In genomic region chr17:74455025-74455585, GRCh38 we compare ENCODE assay signal across 11 cellular contexts. TPM values are rescaled to one million over a fixed set of nuclear protein-coding genes. Genes with fewer than 3 reads are reported as not detected.
DNase-seq lines count a peak whose midpoint lies in the region; ATAC-seq and TF ChIP-seq lines count a peak whose summit lies in the region.
"Had no signal": no experiment of that assay in that cellular context is flagged by ENCODE, and none has a peak within 500 bp of the region (broad histone marks: within the 10 kb centered on the region; RNA-seq: fewer than 3 reads in every experiment).

No MANE protein-coding gene starts in this region.

- H3K9ac ChIP-seq in BLaER1 = peak overlapping the region; percentile 67; the same call in 1 of the 2 replicates

- no peaks in the 10 kb centered on the region for H4K20me1 ChIP-seq in BLaER1

- POLR2A ChIA-PET in RWPE1 (lab: Yijun Ruan, JAX; ENCODE audit: low non-redundant PET) = interaction anchor here (1.5 kb wide), 1 partner anchor 12 kb away, joined by 6 read pairs; no protein-coding TSS in a partner anchor

- CTCF ChIA-PET in RWPE1 (lab: Yijun Ruan, JAX) = interaction anchor here (0.6 to 4.0 kb wide), 5 partner anchors 17 to 203 kb away, joined by 3 to 35 read pairs (median 4); partner anchors contain the start of gene GPR142

- H3K27me3 ChIP-seq in BLaER1 = peaks cover 39% of the 10 kb centered on the region
- no peaks in the 10 kb centered on the region for H3K27me3 ChIP-seq in right atrium auricular region
- H3K27me3 ChIP-seq in ovary = no peaks in the 10 kb centered on the region

- WGBS in ovary, 3 donors = 61 to 63% (median 63%) methylated on average over 14 to 16 of the region's 16 CpGs

- H3K4me3 ChIP-seq in BLaER1 = no peak overlapping the region
- no peak overlapping the region for H3K4me3 ChIP-seq in right atrium auricular region
- H3K4me3 ChIP-seq in ovary = no peak overlapping the region

- intact Hi-C loops in ovary (cut with DNase I) = loop anchor here in 3 of 4 donors (2.0 to 10.0 kb wide), 4 partner anchors 24 to 248 kb away; partner anchors contain the start of gene TTYH2 (in 1 of the 3)

- H3K4me2 ChIP-seq in BLaER1 = peak overlapping the region; percentile 96

- no peaks in the 10 kb centered on the region for H3K9me3 ChIP-seq in BLaER1
- no peaks in the 10 kb centered on the region for H3K9me3 ChIP-seq in right atrium auricular region
- H3K9me3 ChIP-seq in ovary = no peaks in the 10 kb centered on the region

- ATAC-seq in GM19328 (IDR thresholded peaks at IDR 0.05; ENCODE audit: unreplicated experiment) (no peak), HG02759 (IDR thresholded peaks at IDR 0.05; ENCODE audit: unreplicated experiment) (no peak)

- no peak overlapping the region for H3K27ac ChIP-seq in BLaER1
- H3K27ac ChIP-seq in RWPE1 = peak overlapping the region; percentile 76
- H3K27ac ChIP-seq in right atrium auricular region = peak overlapping the region; percentile 82 to 88
- H3K27ac ChIP-seq in ovary = peak overlapping the region; percentile 83 to 96

- no peak for TF ChIP-seq POLR2A in ovary (IDR thresholded peaks at IDR 0.05)

- TF ChIP-seq CTCF in RWPE1 (conservative IDR thresholded peaks at IDR 0.05; ENCODE audit: low read depth) (no peak), right atrium auricular region (IDR thresholded peaks at IDR 0.05) (no peak), ovary (IDR thresholded peaks at IDR 0.05) (no peak)

- H3K4me1 ChIP-seq in BLaER1 (peaks cover 38% of the 10 kb centered on the region), right atrium auricular region (peaks cover 0 to 48% of the 10 kb centered on the region in 2 donors), ovary (ENCODE audit: insufficient read depth) (peaks cover 26% of the 10 kb centered on the region)

- H3K36me3 ChIP-seq in BLaER1 = no peaks in the 10 kb centered on the region
- no peaks in the 10 kb centered on the region for H3K36me3 ChIP-seq in right atrium auricular region
- no peaks in the 10 kb centered on the region for H3K36me3 ChIP-seq in ovary

- DNase-seq in RWPE1 (ENCODE audit: low spot score) (no peak), right atrium auricular region (ENCODE audit: low spot score) (no peak), ovary (peak in 2 of 5 donors; percentile 41 to 42), iPS-NIHi11 (ENCODE audit: low spot score) (no peak), HK-2 (ENCODE audit: unreplicated experiment) (no peak)
- DNase-seq: activated CD4-positive, alpha-beta T cell treated with anti-CD3 and anti-CD28 coated beads for 4 hours; activated naive CD8-positive, alpha-beta T cell treated with anti-CD3 and anti-CD28 coated beads, Interleukin-2, amount 10 ng/mL, durations not matched to agents 7 days and 5 days; stimulated activated CD4-positive, alpha-beta T cell treated with anti-CD3 and anti-CD28 coated beads, Interleukin-2, amount 100 ng/mL, for 48 hours had no signal

- TF ChIP-seq EP300 in ovary (IDR thresholded peaks at IDR 0.05) = no peak

RNA-seq across cellular contexts. Expression of gene CD300A, which starts 11.3 kb away (rescaled TPM):
- 1 to 10 TPM; 2.0 to 7.8 TPM for total RNA-seq in right atrium auricular region
- total RNA-seq in ovary = 1 to 10 TPM; 1.4 to 5.5 (median 2.1) TPM
- 1 to 10 TPM; 1.5 to 4.8 TPM for polyA plus RNA-seq in ovary

RNA-seq across cellular contexts. Expression of gene GPRC5C, which starts 23.2 kb away (rescaled TPM):
- 10 to 100 TPM; 39.0 to 48.0 TPM for total RNA-seq in right atrium auricular region
- total RNA-seq in ovary = 100 to 1,000 TPM in 1 of 7 donors, 10 to 100 TPM in 6; 39.7 to 133 (median 63.9) TPM
- 10 to 100 TPM in 1 of 2 donors, 1 to 10 TPM in 1; 3.7 to 59.1 TPM for polyA plus RNA-seq in ovary
- total RNA-seq: activated naive CD8-positive, alpha-beta T cell treated with anti-CD3 and anti-CD28 coated beads, Interleukin-2, amount 10 ng/mL, durations not matched to agents 7 days and 5 days had no signal
